ENCODE assay signal across 19 cellular contexts in genomic region chr14:59093889-59094288, GRCh38.
DNase-seq lines count a peak whose midpoint lies in the region; ATAC-seq lines count a peak whose summit lies in the region.
"Had no signal": no experiment of that assay in that cellular context is flagged by ENCODE, and none has a peak within 500 bp of the region (broad histone marks: within the 10 kb centered on the region; RNA-seq: fewer than 3 reads in every experiment).

No MANE protein-coding gene starts in this region.

- H3K4me1 ChIP-seq in GM23248 (ENCODE audit: insufficient read depth) (peaks cover 28% of the 10 kb centered on the region), trophoblast cell (ENCODE audit: control insufficient read depth in 1 of 2, insufficient read depth in 2 of 2, low read length in 2 of 2) (peaks cover 0 to 3% of the 10 kb centered on the region in 2 experiments)

- H3K79me1 ChIP-seq in trophoblast cell (ENCODE audit: low read length) = peaks cover 3% of the 10 kb centered on the region

- H4K91ac ChIP-seq in trophoblast cell (ENCODE audit: low read depth, low read length) = no peak overlapping the region

- H3K4me3 ChIP-seq in GM23248 (no peak overlapping the region), trophoblast cell (ENCODE audit: low read depth, low read length) (no peak overlapping the region)
- H3K4me3 ChIP-seq: K562, SJSA1 had no signal

- no peak overlapping the region for H4K8ac ChIP-seq in trophoblast cell (ENCODE audit: low read depth, low read length)

- no peaks in the 10 kb centered on the region for H3K79me2 ChIP-seq in GM23248 (ENCODE audit: insufficient read depth)
- no peaks in the 10 kb centered on the region for H3K79me2 ChIP-seq in trophoblast cell (ENCODE audit: control insufficient read depth, insufficient read depth, low read length, poor library complexity)

- H4K12ac ChIP-seq in trophoblast cell (ENCODE audit: low read depth, low read length) = no peak overlapping the region

- H3F3A ChIP-seq in GM23248 (ENCODE audit: insufficient read depth) = peaks cover 19% of the 10 kb centered on the region

- H3K9me3 ChIP-seq in GM23248 (ENCODE audit: low read depth) (no peaks in the 10 kb centered on the region), trophoblast cell (ENCODE audit: insufficient read depth, low read depth, low read length) (peaks cover 2% of the 10 kb centered on the region)
- H3K9me3 ChIP-seq: SJSA1 had no signal

- ATAC-seq in GM18873 (IDR thresholded peaks at IDR 0.05; ENCODE audit: low FRiP score, unreplicated experiment) (no peak), GM19463 (IDR thresholded peaks at IDR 0.05; ENCODE audit: unreplicated experiment) (no peak)
- ATAC-seq: HepG2, K562 had no signal

- H3K23ac ChIP-seq in trophoblast cell (ENCODE audit: low read length) = no peak overlapping the region

- DNase-seq in GM23248 (peak; percentile 23), LHCN-M2 (ENCODE audit: low read depth) (peak; percentile 27), SK-N-DZ (ENCODE audit: low spot score) (peak; percentile 51), retina (peak; percentile 71), trophoblast cell (no peak)
- DNase-seq: ACHN, Calu3, HCEC 1CT, MM.1S, NCI-H187, NCI-H2081 treated with DMSO at 0.1 percent for 48 hours, NCI-H526, Right ventricle myocardium superior, RPMI8226 had no signal

- no peak overlapping the region for H3K14ac ChIP-seq in trophoblast cell (ENCODE audit: low read length)

- H2BK120ac ChIP-seq in trophoblast cell (ENCODE audit: insufficient read depth, low read length, poor library complexity) = no peak overlapping the region

- 0 out of 2 replicates have a peak overlapping the region, but pooled peaks have one; percentile 27 for H2AFZ ChIP-seq in GM23248
- H2AFZ ChIP-seq in trophoblast cell (ENCODE audit: insufficient read depth, low read length, poor library complexity) = no peak overlapping the region

- H2BK12ac ChIP-seq in trophoblast cell (ENCODE audit: low read length) = no peak overlapping the region

- H3K9me2 ChIP-seq in GM23248 (ENCODE audit: insufficient read depth) = no peaks in the 10 kb centered on the region

- H3K27me3 ChIP-seq in GM23248 (replicated peaks; ENCODE audit: insufficient read depth) (no peaks in the 10 kb centered on the region), trophoblast cell (ENCODE audit: insufficient read depth, low read length) (no peaks in the 10 kb centered on the region)
- H3K27me3 ChIP-seq: SJSA1 had no signal

- no peak overlapping the region for H3K18ac ChIP-seq in trophoblast cell (ENCODE audit: low read length)

- H3K27ac ChIP-seq in GM23248 (no peak overlapping the region), trophoblast cell (ENCODE audit: low read depth, low read length) (no peak overlapping the region)
- H3K27ac ChIP-seq: SJSA1 had no signal

- no peak overlapping the region for H3K9ac ChIP-seq in GM23248
- no peak overlapping the region for H3K9ac ChIP-seq in trophoblast cell (ENCODE audit: low read length)

- H3K4me2 ChIP-seq in GM23248 (ENCODE audit: unreplicated experiment) (no peak overlapping the region), trophoblast cell (ENCODE audit: low read length) (no peak overlapping the region)

- H3K4ac ChIP-seq in trophoblast cell (ENCODE audit: low read depth, low read length) = no peak overlapping the region

- WGBS in GM23248 (ENCODE audit: low coverage in 1 of 2, low lambda C conversion rate in 2 of 2, missing lambda C conversion rate in 2 of 2), 2 experiments = 14 to 16% methylated on average over 7 of the region's 7 CpGs
- WGBS in trophoblast cell (ENCODE audit: extremely low coverage, insufficient coverage, insufficient read length) = no CpG with 5 or more reads among the region's 7 CpGs

- no peak overlapping the region for H2AK5ac ChIP-seq in trophoblast cell (ENCODE audit: low read length)

- H2BK5ac ChIP-seq in trophoblast cell (ENCODE audit: low read depth, low read length, poor library complexity) = no peak overlapping the region

- in situ Hi-C loops in GM23248 (cut with MboI) = no loop called here

- H3K36me3 ChIP-seq in GM23248 (ENCODE audit: low read depth) = no peaks in the 10 kb centered on the region
- no peaks in the 10 kb centered on the region for H3K36me3 ChIP-seq in trophoblast cell (ENCODE audit: control insufficient read depth in 1 of 2, insufficient read depth in 2 of 2, low read length in 2 of 2)
- H3K36me3 ChIP-seq: SJSA1 had no signal

- H4K20me1 ChIP-seq in GM23248 (ENCODE audit: insufficient read depth) = no peaks in the 10 kb centered on the region

Comparison
In these comparisons a context has a peak if more than half of its experiments do, and no peak if none do; other contexts are left out.
1. DNase-seq: peak in GM23248 (single experiment), LHCN-M2 (single experiment), SK-N-DZ (single experiment) and retina (single experiment); none in trophoblast cell (0 of 2).